ENCODE assay signal across 29 cellular contexts in genomic region chr22:31915499-31916065, GRCh38.
"Had no signal": no experiment of that assay in that cellular context is flagged by ENCODE, and none has a peak within 500 bp of the region (broad histone marks: within the 10 kb centered on the region; RNA-seq: fewer than 3 reads in every experiment).

No MANE protein-coding gene starts in this region.

- H3K4me1 ChIP-seq: breast epithelium, tibial artery had no signal

- H3K27me3 ChIP-seq: breast epithelium, dorsolateral prefrontal cortex, neutrophil, ovary, stomach, tibial artery had no signal

- DNase-seq: activated CD4-positive, alpha-beta T cell treated with anti-CD3 and anti-CD28 coated beads for 1 hour; activated CD4-positive, alpha-beta T cell treated with anti-CD3 and anti-CD28 coated beads, Interleukin-2, amount 10 ng/mL, durations not matched to agents 7 days and 5 days; activated CD8-positive, alpha-beta memory T cell treated with anti-CD3 and anti-CD28 coated beads, Interleukin-2, amount 10 ng/mL, durations not matched to agents 7 days and 5 days; activated CD8-positive, alpha-beta T cell treated with anti-CD3 and anti-CD28 coated beads for 36 hours; activated naive CD8-positive, alpha-beta T cell treated with anti-CD3 and anti-CD28 coated beads, Interleukin-2, amount 50 U/mL, for 24 hours; activated T-cell treated with anti-CD3 and anti-CD28 coated beads, Interleukin-2, amount 50 U/mL, for 48 hours; dorsolateral prefrontal cortex; effector memory CD8-positive, alpha-beta T cell; head of caudate nucleus; hippocampal formation; kidney; lower lobe of right lung; mesenchymal stem cell; ovary; stimulated activated CD4-positive, alpha-beta T cell treated with anti-CD3 and anti-CD28 coated beads, Interleukin-4, amount 100 ng/mL, for 24 hours; stomach; T-helper 2 cell; tibial artery had no signal

- H3K4me3 Mint-ChIP-seq: activated CD4-positive, alpha-beta T cell treated with anti-CD3 and anti-CD28 coated beads, Interleukin-2, amount 10 ng/mL, durations not matched to agents 7 days and 5 days; activated CD8-positive, alpha-beta memory T cell treated with anti-CD3 and anti-CD28 coated beads, Interleukin-2, amount 10 ng/mL, durations not matched to agents 7 days and 5 days; activated CD8-positive, alpha-beta T cell treated with anti-CD3 and anti-CD28 coated beads for 36 hours; activated naive CD4-positive, alpha-beta T cell treated with anti-CD3 and anti-CD28 coated beads, Interleukin-2, amount 50 U/mL, for 24 hours; activated naive CD8-positive, alpha-beta T cell treated with anti-CD3 and anti-CD28 coated beads, Interleukin-2, amount 50 U/mL, for 24 hours; central memory CD8-positive, alpha-beta T cell; nephron; stimulated activated memory B cell treated with anti-CD40 and anti-IgM and Interleukin-4, amounts not matched to agents 10 μg/mL and 1 μg/mL and 100 μg/mL, for 72 hours had no signal

- FAIRE-seq: colon, kidney had no signal

- ATAC-seq: activated CD8-positive, alpha-beta memory T cell treated with anti-CD3 and anti-CD28 coated beads, Interleukin-2, amount 10 ng/mL, durations not matched to agents 7 days and 5 days; activated CD8-positive, alpha-beta T cell treated with anti-CD3 and anti-CD28 coated beads for 36 hours; activated naive CD8-positive, alpha-beta T cell treated with anti-CD3 and anti-CD28 coated beads, Interleukin-2, amount 50 U/mL, for 24 hours; effector memory CD8-positive, alpha-beta T cell; sciatic nerve; stimulated activated memory B cell treated with anti-CD40 and anti-IgM and Interleukin-4, amounts not matched to agents 10 μg/mL and 1 μg/mL and 100 μg/mL, for 72 hours had no signal

- H3K4me1 Mint-ChIP-seq: activated naive CD4-positive, alpha-beta T cell treated with anti-CD3 and anti-CD28 coated beads, Interleukin-2, amount 50 U/mL, for 24 hours had no signal

- H3K36me3 ChIP-seq: breast epithelium, lower lobe of right lung, ovary had no signal

- H3K36me3 Mint-ChIP-seq: activated CD8-positive, alpha-beta memory T cell treated with anti-CD3 and anti-CD28 coated beads, Interleukin-2, amount 10 ng/mL, durations not matched to agents 7 days and 5 days; activated naive CD4-positive, alpha-beta T cell treated with anti-CD3 and anti-CD28 coated beads, Interleukin-2, amount 50 U/mL, for 24 hours had no signal

- H3K9me3 ChIP-seq: breast epithelium, lower lobe of right lung, neutrophil, ovary, stomach, tibial artery had no signal

- H3K9me3 Mint-ChIP-seq: activated CD4-positive, alpha-beta T cell treated with anti-CD3 and anti-CD28 coated beads, Interleukin-2, amount 10 ng/mL, durations not matched to agents 7 days and 5 days; activated CD8-positive, alpha-beta T cell treated with anti-CD3 and anti-CD28 coated beads for 36 hours; activated naive CD4-positive, alpha-beta T cell treated with anti-CD3 and anti-CD28 coated beads, Interleukin-2, amount 50 U/mL, for 24 hours; activated naive CD8-positive, alpha-beta T cell treated with anti-CD3 and anti-CD28 coated beads, Interleukin-2, amount 50 U/mL, for 24 hours; activated T-helper 2 cell treated with anti-CD3 and anti-CD28 coated beads, Interferon-gamma antibody, Interleukin-2, Interleukin-4, amounts not matched to agents 10 μg/mL and 5 μg/mL and 100 μg/mL, durations not matched to agents 14 hours and 24 hours and 36 hours; central memory CD8-positive, alpha-beta T cell; effector memory CD8-positive, alpha-beta T cell; nephron; stimulated activated memory B cell treated with anti-CD40 and anti-IgM and Interleukin-4, amounts not matched to agents 10 μg/mL and 1 μg/mL and 100 μg/mL, for 72 hours had no signal

- H3K27ac Mint-ChIP-seq: activated CD4-positive, alpha-beta T cell treated with anti-CD3 and anti-CD28 coated beads, Interleukin-2, amount 10 ng/mL, durations not matched to agents 7 days and 5 days; activated CD8-positive, alpha-beta memory T cell treated with anti-CD3 and anti-CD28 coated beads, Interleukin-2, amount 10 ng/mL, durations not matched to agents 7 days and 5 days; activated CD8-positive, alpha-beta T cell treated with anti-CD3 and anti-CD28 coated beads for 36 hours; activated naive CD4-positive, alpha-beta T cell treated with anti-CD3 and anti-CD28 coated beads, Interleukin-2, amount 50 U/mL, for 24 hours; activated naive CD8-positive, alpha-beta T cell treated with anti-CD3 and anti-CD28 coated beads, Interleukin-2, amount 50 U/mL, for 24 hours; activated T-helper 2 cell treated with anti-CD3 and anti-CD28 coated beads, Interferon-gamma antibody, Interleukin-2, Interleukin-4, amounts not matched to agents 10 μg/mL and 5 μg/mL and 100 μg/mL, durations not matched to agents 14 hours and 24 hours and 36 hours; nephron; progenitor cell of endocrine pancreas had no signal

- H3K4me3 ChIP-seq: breast epithelium, dorsolateral prefrontal cortex, lower lobe of right lung, ovary, skin epidermis, stomach, tibial artery had no signal

- H3K27me3 Mint-ChIP-seq: activated CD4-positive, alpha-beta T cell treated with anti-CD3 and anti-CD28 coated beads, Interleukin-2, amount 10 ng/mL, durations not matched to agents 7 days and 5 days; activated CD8-positive, alpha-beta memory T cell treated with anti-CD3 and anti-CD28 coated beads, Interleukin-2, amount 10 ng/mL, durations not matched to agents 7 days and 5 days; activated CD8-positive, alpha-beta T cell treated with anti-CD3 and anti-CD28 coated beads for 36 hours; activated naive CD4-positive, alpha-beta T cell treated with anti-CD3 and anti-CD28 coated beads, Interleukin-2, amount 50 U/mL, for 24 hours; activated naive CD8-positive, alpha-beta T cell treated with anti-CD3 and anti-CD28 coated beads, Interleukin-2, amount 50 U/mL, for 24 hours; central memory CD8-positive, alpha-beta T cell; progenitor cell of endocrine pancreas; stimulated activated memory B cell treated with anti-CD40 and anti-IgM and Interleukin-4, amounts not matched to agents 10 μg/mL and 1 μg/mL and 100 μg/mL, for 72 hours had no signal

- H3K27ac ChIP-seq: breast epithelium, lower lobe of right lung, neutrophil, ovary, skin epidermis, stomach, tibial artery had no signal
